Comparison of ENCODE assay signal across 26 cellular contexts in genomic region chr12:72448805-72449204, GRCh38.
"Had no signal": no experiment of that assay in that cellular context is flagged by ENCODE, and none has a peak within 500 bp of the region (broad histone marks: within the 10 kb centered on the region; RNA-seq: fewer than 3 reads in every experiment).

No MANE protein-coding gene starts in this region.

- H3K4me3 ChIP-seq: coronary artery, esophagus muscularis mucosa, gastroesophageal sphincter, heart right ventricle, left lung, mucosa of descending colon, neural progenitor cell, prostate gland, right atrium auricular region, smooth muscle cell, thyroid gland had no signal

- H3K36me3 ChIP-seq: esophagus muscularis mucosa, gastroesophageal sphincter, heart right ventricle, left lung, neural progenitor cell, prostate gland, right atrium auricular region, thyroid gland had no signal

- H3K9me3 ChIP-seq: gastroesophageal sphincter, prostate gland, thyroid gland had no signal

- H3K27ac ChIP-seq: coronary artery, esophagus muscularis mucosa, foreskin keratinocyte, gastroesophageal sphincter, heart right ventricle, left lung, neural progenitor cell, prostate gland, right atrium auricular region, thyroid gland had no signal

- H3K27me3 ChIP-seq: esophagus muscularis mucosa, foreskin keratinocyte, gastroesophageal sphincter, heart right ventricle, left lung, neural progenitor cell, right atrium auricular region, thyroid gland had no signal

- ATAC-seq: foreskin keratinocyte; gastroesophageal sphincter; heart right ventricle; left lung; mucosa of descending colon; natural killer cell treated with Interleukin-12 subunit alpha and Interleukin-12 subunit beta and Interleukin-15 and Interleukin-18, amount 100 ng/mL, for 72 hours; sciatic nerve; stimulated activated naive CD8-positive, alpha-beta T cell treated with anti-CD3 and anti-CD28 coated beads, Interleukin-15, amount 100 ng/mL, for 72 hours had no signal

- DNase-seq: dermis blood vessel endothelial cell; effector memory CD4-positive, alpha-beta T cell; foreskin keratinocyte; heart right ventricle; hippocampal formation; left cardiac atrium; left lung; mucosa of descending colon; naive B cell; stimulated activated CD4-positive, alpha-beta T cell treated with anti-CD3 and anti-CD28 coated beads, Interleukin-12 subunit alpha, Interleukin-12 subunit beta, amount 100 ng/mL, for 4 hours; stimulated activated CD4-positive, alpha-beta T cell treated with anti-CD3 and anti-CD28 coated beads, Interleukin-1b, Interleukin-23, amount 100 ng/mL, for 48 hours; stimulated activated CD4-positive, alpha-beta T cell treated with anti-CD3 and anti-CD28 coated beads, Interleukin-4, amount 100 ng/mL, for 1 hour; stimulated activated CD8-positive, alpha-beta memory T cell treated with anti-CD3 and anti-CD28 coated beads, Interleukin-4, amount 100 ng/mL, for 48 hours; stimulated activated naive CD4-positive, alpha-beta T cell; stimulated activated naive CD8-positive, alpha-beta T cell treated with anti-CD3 and anti-CD28 coated beads, Interleukin-15, amount 100 ng/mL, for 72 hours; thyroid gland; trophoblast cell had no signal

- H3K4me1 ChIP-seq: esophagus muscularis mucosa, foreskin keratinocyte, gastroesophageal sphincter, heart right ventricle, left lung, neural progenitor cell, prostate gland, right atrium auricular region, thyroid gland had no signal
